Comparison of ENCODE assay signal across 7 cellular contexts in genomic region chr4:133149932-133150642, GRCh38. TPM values are rescaled to one million over a fixed set of nuclear protein-coding genes. Genes with fewer than 3 reads are reported as not detected.
DNase-seq lines count a peak whose midpoint lies in the region; ATAC-seq and TF ChIP-seq lines count a peak whose summit lies in the region.

No MANE protein-coding gene starts in this region.

- peaks cover 43% of the 10 kb centered on the region for H4K20me1 ChIP-seq in smooth muscle cell (ENCODE audit: low read depth)

- H3K36me3 Mint-ChIP-seq in activated T-cell treated with anti-CD3 and anti-CD28 coated beads, Interleukin-2, amount 50 U/mL, for 24 hours (ENCODE audit: low read depth): no peaks in the 10 kb centered on the region
- no peaks in the 10 kb centered on the region for H3K36me3 Mint-ChIP-seq in activated T-helper 2 cell treated with anti-CD3 and anti-CD28 coated beads, Interferon-gamma antibody, Interleukin-2, Interleukin-4, amounts not matched to agents 10 μg/mL and 5 μg/mL and 100 μg/mL, durations not matched to agents 14 hours and 24 hours and 36 hours (ENCODE audit: low read depth)

- H3K4me3 Mint-ChIP-seq in activated T-cell treated with anti-CD3 and anti-CD28 coated beads, Interleukin-2, amount 50 U/mL, for 24 hours: no peak overlapping the region
- no peak overlapping the region for H3K4me3 Mint-ChIP-seq in activated T-helper 2 cell treated with anti-CD3 and anti-CD28 coated beads, Interferon-gamma antibody, Interleukin-2, Interleukin-4, amounts not matched to agents 10 μg/mL and 5 μg/mL and 100 μg/mL, durations not matched to agents 14 hours and 24 hours and 36 hours (ENCODE audit: low read depth)

- H3K4me1 ChIP-seq in SJCRH30 (no peaks in the 10 kb centered on the region), smooth muscle cell (ENCODE audit: low read depth) (peaks cover 4% of the 10 kb centered on the region)

- no peak for ATAC-seq in GM21786 (IDR thresholded peaks at IDR 0.05; ENCODE audit: unreplicated experiment)

- H3K27ac Mint-ChIP-seq in activated T-cell treated with anti-CD3 and anti-CD28 coated beads, Interleukin-2, amount 50 U/mL, for 24 hours: no peak overlapping the region
- no peak overlapping the region for H3K27ac Mint-ChIP-seq in activated T-helper 2 cell treated with anti-CD3 and anti-CD28 coated beads, Interferon-gamma antibody, Interleukin-2, Interleukin-4, amounts not matched to agents 10 μg/mL and 5 μg/mL and 100 μg/mL, durations not matched to agents 14 hours and 24 hours and 36 hours

- no peaks in the 10 kb centered on the region for H3F3A ChIP-seq in smooth muscle cell (ENCODE audit: low read depth)

- H3K27ac ChIP-seq in SJCRH30 (no peak overlapping the region), smooth muscle cell (ENCODE audit: low read depth) (peak overlapping the region; percentile 44)

- H3K4me1 Mint-ChIP-seq in activated T-cell treated with anti-CD3 and anti-CD28 coated beads, Interleukin-2, amount 50 U/mL, for 24 hours (ENCODE audit: low read depth): peaks cover 22% of the 10 kb centered on the region
- H3K4me1 Mint-ChIP-seq in activated T-helper 2 cell treated with anti-CD3 and anti-CD28 coated beads, Interferon-gamma antibody, Interleukin-2, Interleukin-4, amounts not matched to agents 10 μg/mL and 5 μg/mL and 100 μg/mL, durations not matched to agents 14 hours and 24 hours and 36 hours (ENCODE audit: low read depth): peaks cover 17% of the 10 kb centered on the region

- H3K36me3 ChIP-seq in SJCRH30 (no peaks in the 10 kb centered on the region), smooth muscle cell (ENCODE audit: low read depth) (no peaks in the 10 kb centered on the region)

- peaks cover 60% of the 10 kb centered on the region for H3K79me2 ChIP-seq in smooth muscle cell (ENCODE audit: low read depth)

- TF ChIP-seq CTCF in smooth muscle cell (IDR thresholded peaks at IDR 0.05; ENCODE audit: borderline replicate concordance, insufficient read depth, poor library complexity, severe bottlenecking): no peak

- no peaks in the 10 kb centered on the region for H3K9me3 ChIP-seq in SJCRH30 (replicated peaks)
- H3K9me3 ChIP-seq in smooth muscle cell (replicated peaks; ENCODE audit: low read depth): no peaks in the 10 kb centered on the region

- peaks cover 90% of the 10 kb centered on the region for H3K27me3 Mint-ChIP-seq in activated T-cell treated with anti-CD3 and anti-CD28 coated beads, Interleukin-2, amount 50 U/mL, for 24 hours
- peaks cover 75% of the 10 kb centered on the region for H3K27me3 Mint-ChIP-seq in activated T-helper 2 cell treated with anti-CD3 and anti-CD28 coated beads, Interferon-gamma antibody, Interleukin-2, Interleukin-4, amounts not matched to agents 10 μg/mL and 5 μg/mL and 100 μg/mL, durations not matched to agents 14 hours and 24 hours and 36 hours (ENCODE audit: low read depth)

- H3K4me3 ChIP-seq in SJCRH30 (peak overlapping the region; percentile 53), iPS-11a (ENCODE audit: low read depth, low read length) (peak overlapping the region; percentile 62), smooth muscle cell (peak overlapping the region; percentile 86)

- DNase-seq in GM03348 (ENCODE audit: low spot score): peak; percentile 5
- peak in 1 of 2 experiments; percentile 3 for DNase-seq in SJCRH30
- no peak for DNase-seq in smooth muscle cell (lab: John Stamatoyannopoulos, UW; ENCODE audit: unreplicated experiment)
- DNase-seq in activated T-cell treated with anti-CD3 and anti-CD28 coated beads, Interleukin-2, amount 50 U/mL, for 24 hours: no peak
- DNase-seq in activated T-helper 2 cell treated with anti-CD3 and anti-CD28 coated beads, Interferon-gamma antibody, Interleukin-2, Interleukin-4, amounts not matched to agents 10 μg/mL and 5 μg/mL and 100 μg/mL, durations not matched to agents 14 hours and 24 hours and 36 hours (ENCODE audit: low spot score): no peak

- no peaks in the 10 kb centered on the region for H3K9me3 Mint-ChIP-seq in activated T-cell treated with anti-CD3 and anti-CD28 coated beads, Interleukin-2, amount 50 U/mL, for 24 hours
- no peaks in the 10 kb centered on the region for H3K9me3 Mint-ChIP-seq in activated T-helper 2 cell treated with anti-CD3 and anti-CD28 coated beads, Interferon-gamma antibody, Interleukin-2, Interleukin-4, amounts not matched to agents 10 μg/mL and 5 μg/mL and 100 μg/mL, durations not matched to agents 14 hours and 24 hours and 36 hours

- H3K9ac ChIP-seq in smooth muscle cell (ENCODE audit: low read depth): peak overlapping the region; percentile 73

- peak overlapping the region; percentile 98 for H3K4me2 ChIP-seq in smooth muscle cell

- H2AFZ ChIP-seq in smooth muscle cell (ENCODE audit: low read depth): peak overlapping the region; percentile 36

- intact Hi-C loops in activated T-helper 2 cell treated with anti-CD3 and anti-CD28 coated beads, Interferon-gamma antibody, Interleukin-2, Interleukin-4, amounts not matched to agents 10 μg/mL and 5 μg/mL and 100 μg/mL, durations not matched to agents 14 hours and 24 hours and 36 hours (cut with micrococcal nuclease): no loop called here

- H3K27me3 ChIP-seq in SJCRH30: no peaks in the 10 kb centered on the region
- no peaks in the 10 kb centered on the region for H3K27me3 ChIP-seq in smooth muscle cell (ENCODE audit: low read depth)

- WGBS in smooth muscle cell (ENCODE audit: low lambda C conversion rate): under 1% methylated on average over 28 of the region's 28 CpGs

RNA-seq across cellular contexts. Expression of gene PCDH10, which starts 1.0 kb away (rescaled TPM):
- total RNA-seq in SJCRH30 (2014; rRNA removed; shearing (Covaris generic)): 0.51 and 0.63 TPM in 2 replicates
- 103 and 126 TPM in 2 replicates for total RNA-seq in smooth muscle cell
- polyA plus RNA-seq in smooth muscle cell: 63.1 and 129 TPM in 2 replicates
- total RNA-seq in activated T-helper 2 cell treated with anti-CD3 and anti-CD28 coated beads, Interferon-gamma antibody, Interleukin-2, Interleukin-4, amounts not matched to agents 10 μg/mL and 5 μg/mL and 100 μg/mL, durations not matched to agents 14 hours and 24 hours and 36 hours: 0.09 TPM in 1 of 2 replicates, not detected in the other

Comparison
In these comparisons a context has a peak if more than half of its experiments do, and no peak if none do; other contexts are left out.
1. RNA of gene PCDH10, which starts 1.0 kb away (total RNA-seq): 103 to 126 TPM in smooth muscle cell; 0.51 to 0.63 TPM in SJCRH30 and 0.09 TPM in activated T-helper 2 cell treated with anti-CD3 and anti-CD28 coated beads, Interferon-gamma antibody, Interleukin-2, Interleukin-4, amounts not matched to agents 10 μg/mL and 5 μg/mL and 100 μg/mL, durations not matched to agents 14 hours and 24 hours and 36 hours; every median in the first group is over 10 times any median in the second.
2. Peak in every context shown above with its lines, with median percentiles within 50 percentile points of each other: H3K4me3 ChIP-seq.